Comparison of ENCODE assay signal across 15 cellular contexts in the genomic region with DNA sequence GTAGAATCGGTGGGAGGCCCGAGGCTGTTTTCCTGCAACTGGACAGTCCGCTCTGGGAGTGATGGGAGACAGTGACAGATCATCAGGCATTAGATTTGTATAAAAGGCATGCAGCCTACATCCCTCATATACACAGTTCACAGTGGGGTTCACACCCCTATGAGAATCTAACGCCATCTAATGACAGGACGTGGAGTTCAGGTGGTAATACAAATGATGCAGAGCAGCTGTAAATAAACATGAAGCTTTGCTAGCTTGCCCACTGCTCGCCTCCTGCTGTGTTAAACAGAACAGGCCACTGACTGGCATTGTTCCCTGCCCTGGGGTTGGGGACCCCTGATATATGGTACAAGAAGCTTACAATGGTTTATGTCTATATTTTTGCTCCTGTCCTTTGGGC.
DNase-seq lines count a peak whose midpoint lies in the region; ATAC-seq and TF ChIP-seq lines count a peak whose summit lies in the region.
"Had no signal": no experiment of that assay in that cellular context is flagged by ENCODE, and none has a peak within 500 bp of the region (broad histone marks: within the 10 kb centered on the region; RNA-seq: fewer than 3 reads in every experiment).

No MANE protein-coding gene starts in this region.

- no peak for DNase-seq in GM13977 (ENCODE audit: low spot score)
- peak; percentile 51 for DNase-seq in NCI-H1105 (lab: John Stamatoyannopoulos, UW)
- peak; percentile 79 for DNase-seq in NCI-H82 (lab: John Stamatoyannopoulos, UW)
- DNase-seq in endodermal cell = peak; percentile 53
- no peak for DNase-seq in activated gamma-delta T cell (lab: John Stamatoyannopoulos, UW)
- DNase-seq: activated CD4-positive, alpha-beta memory T cell treated with anti-CD3 and anti-CD28 coated beads for 36 hours; activated effector memory CD4-positive, alpha-beta T cell treated with Interleukin-2 at 50 U/mL for 16 hours; brain microvascular endothelial cell; CD4-positive, CD25-positive, alpha-beta regulatory T cell; KBM-7; testis had no signal

- no peaks in the 10 kb centered on the region for H3K9me3 Mint-ChIP-seq in endodermal cell
- H3K9me3 Mint-ChIP-seq: activated CD4-positive, alpha-beta memory T cell treated with anti-CD3 and anti-CD28 coated beads for 36 hours; mesothelial cell of epicardium had no signal

- ATAC-seq in HG03457 (IDR thresholded peaks at IDR 0.05; ENCODE audit: unreplicated experiment) (no peak), GM19397 (IDR thresholded peaks at IDR 0.05; ENCODE audit: unreplicated experiment) (no peak), HG03432 (IDR thresholded peaks at IDR 0.05; ENCODE audit: unreplicated experiment) (no peak)

- H3K27ac Mint-ChIP-seq in endodermal cell = no peak overlapping the region
- H3K27ac Mint-ChIP-seq: activated CD4-positive, alpha-beta memory T cell treated with anti-CD3 and anti-CD28 coated beads for 36 hours; CD4-positive, CD25-positive, alpha-beta regulatory T cell; mesothelial cell of epicardium had no signal

- no peak overlapping the region for H3K27ac ChIP-seq in endodermal cell (ENCODE audit: low read depth, low read length)
- H3K27ac ChIP-seq: brain microvascular endothelial cell, testis had no signal

- H3K36me3 Mint-ChIP-seq in endodermal cell (ENCODE audit: low read depth) = no peaks in the 10 kb centered on the region
- H3K36me3 Mint-ChIP-seq: activated CD4-positive, alpha-beta memory T cell treated with anti-CD3 and anti-CD28 coated beads for 36 hours; CD4-positive, CD25-positive, alpha-beta regulatory T cell; mesothelial cell of epicardium had no signal

- no peaks in the 10 kb centered on the region for H3K4me1 ChIP-seq in endodermal cell (ENCODE audit: control insufficient read depth, insufficient read depth, low read length)
- H3K4me1 ChIP-seq: testis had no signal

- WGBS in endodermal cell (ENCODE audit: insufficient coverage in 1 of 2, insufficient read length in 1 of 2), 2 experiments = 59 to 90% methylated on average over 3 to 6 of the region's 6 CpGs

- no peak overlapping the region for H3K4me3 ChIP-seq in endodermal cell (ENCODE audit: low read length)
- H3K4me3 ChIP-seq: testis had no signal

- no peak overlapping the region for H3K9ac ChIP-seq in endodermal cell (ENCODE audit: extremely low read depth, low read length, poor library complexity, severe bottlenecking)

- no peaks in the 10 kb centered on the region for H3K36me3 ChIP-seq in endodermal cell (ENCODE audit: control insufficient read depth, insufficient read depth, low read length)
- H3K36me3 ChIP-seq: brain microvascular endothelial cell had no signal

- no peaks in the 10 kb centered on the region for H3K27me3 ChIP-seq in endodermal cell (ENCODE audit: control insufficient read depth, insufficient read depth, low read length, poor library complexity, severe bottlenecking)
- H3K27me3 ChIP-seq: brain microvascular endothelial cell, testis had no signal

- H3K9me3 ChIP-seq in endodermal cell (ENCODE audit: control insufficient read depth, low read length) = no peaks in the 10 kb centered on the region
- H3K9me3 ChIP-seq: testis had no signal

- no peak overlapping the region for H3K4me3 Mint-ChIP-seq in endodermal cell
- H3K4me3 Mint-ChIP-seq: activated CD4-positive, alpha-beta memory T cell treated with anti-CD3 and anti-CD28 coated beads for 36 hours; CD4-positive, CD25-positive, alpha-beta regulatory T cell; mesothelial cell of epicardium had no signal

- TF ChIP-seq CTCF in GM13977 (IDR thresholded peaks at IDR 0.05; ENCODE audit: extremely low read depth, insufficient read depth, missing control alignments) (peak; percentile 3), endodermal cell (conservative IDR thresholded peaks at IDR 0.05) (no peak)

- peaks cover 1% of the 10 kb centered on the region for H3K4me1 Mint-ChIP-seq in endodermal cell
- H3K4me1 Mint-ChIP-seq: CD4-positive, CD25-positive, alpha-beta regulatory T cell; mesothelial cell of epicardium had no signal

- no peaks in the 10 kb centered on the region for H3K27me3 Mint-ChIP-seq in endodermal cell (ENCODE audit: insufficient read depth)
- H3K27me3 Mint-ChIP-seq: CD4-positive, CD25-positive, alpha-beta regulatory T cell had no signal

- in situ Hi-C loops in GM13977 (cut with MboI; ENCODE audit: low pct_unique_long_range_greater_than_20kb, low sequenced_read_pairs, unreplicated experiment) = no loop called here

Comparison
In these comparisons a context has a peak if more than half of its experiments do, and no peak if none do; other contexts are left out.
1. DNase-seq: peak in NCI-H1105 (single experiment), NCI-H82 (single experiment) and endodermal cell (single experiment); none in GM13977 (single experiment) and activated gamma-delta T cell (single experiment).